8 cellular contexts compared by ENCODE assay signal in the genomic region with DNA sequence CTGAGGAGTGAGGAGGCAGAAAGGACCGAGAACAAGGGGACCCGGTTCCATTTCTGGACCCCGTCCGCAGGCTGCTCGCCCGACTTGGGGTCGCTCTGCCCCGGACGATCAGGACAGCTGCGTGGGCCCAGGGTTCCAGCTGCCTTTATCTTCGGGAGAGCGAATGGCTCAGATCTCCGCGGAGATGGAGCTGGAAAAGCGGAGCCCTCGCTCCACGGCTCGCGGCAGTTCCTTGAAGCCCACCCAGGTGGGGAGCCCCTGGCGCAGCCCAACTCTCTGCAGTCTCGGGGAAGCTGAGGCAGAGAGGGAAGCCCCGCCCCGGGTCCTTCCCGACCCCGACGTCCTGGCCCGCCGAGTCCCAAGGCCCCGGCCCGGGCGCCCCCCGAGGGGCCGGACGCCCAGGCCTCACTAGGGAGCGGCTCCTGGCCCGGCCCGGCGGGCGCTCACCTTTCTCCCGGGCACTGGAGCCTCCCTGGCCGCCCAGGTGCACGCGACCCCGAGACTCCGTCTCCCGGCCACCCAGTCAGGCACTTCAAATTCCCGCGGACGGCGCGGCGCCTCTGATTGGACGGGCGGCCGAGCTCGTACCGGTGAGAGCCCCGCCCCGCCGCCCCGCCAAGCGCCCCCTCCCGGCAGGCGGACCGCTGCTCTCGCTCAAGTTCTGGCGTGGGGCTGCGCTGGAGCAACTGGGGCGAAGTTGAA.
DNase-seq lines count a peak whose midpoint lies in the region; ATAC-seq lines count a peak whose summit lies in the region.

No MANE protein-coding gene starts in this region.

- H3K9me3 ChIP-seq in iPS-18c (ENCODE audit: control insufficient read depth, insufficient read depth, low read length), result no peaks in the 10 kb centered on the region

- DNase-seq in stimulated activated CD8-positive, alpha-beta memory T cell treated with anti-CD3 and anti-CD28 coated beads, Interleukin-12 subunit alpha, Interleukin-12 subunit beta, amount 100 ng/mL, for 4 hours (ENCODE audit: low read depth), result peak; percentile 4
- DNase-seq in stimulated activated CD8-positive, alpha-beta memory T cell treated with anti-CD3 and anti-CD28 coated beads, Interleukin-4, amount 100 ng/mL, for 48 hours, result no peak
- DNase-seq in activated gamma-delta T cell treated with Interleukin-2 at 50 U/mL for 16 hours (peak; percentile 7), Kasumi-1 (lab: John Stamatoyannopoulos, UW) (no peak), occipital lobe (lab: John Stamatoyannopoulos, UW) (no peak), NCI-H69 (lab: John Stamatoyannopoulos, UW) (no peak)

- no peak for ATAC-seq in HG02970 (IDR thresholded peaks at IDR 0.05; ENCODE audit: low FRiP score, unreplicated experiment)

- H3K4me3 ChIP-seq in iPS-18c (ENCODE audit: insufficient read depth, low read depth, low read length), result peak overlapping the region; percentile 70

Comparison
In these comparisons a context has a peak if more than half of its experiments do, and no peak if none do; other contexts are left out.
1. DNase-seq: peak in stimulated activated CD8-positive, alpha-beta memory T cell treated with anti-CD3 and anti-CD28 coated beads, Interleukin-12 subunit alpha, Interleukin-12 subunit beta, amount 100 ng/mL, for 4 hours (single experiment) and activated gamma-delta T cell treated with Interleukin-2 at 50 U/mL for 16 hours (single experiment); none in stimulated activated CD8-positive, alpha-beta memory T cell treated with anti-CD3 and anti-CD28 coated beads, Interleukin-4, amount 100 ng/mL, for 48 hours (single experiment), Kasumi-1 (0 of 2), occipital lobe (single experiment) and NCI-H69 (single experiment).